Comparison of ENCODE assay signal across 11 cellular contexts in the genomic region with DNA sequence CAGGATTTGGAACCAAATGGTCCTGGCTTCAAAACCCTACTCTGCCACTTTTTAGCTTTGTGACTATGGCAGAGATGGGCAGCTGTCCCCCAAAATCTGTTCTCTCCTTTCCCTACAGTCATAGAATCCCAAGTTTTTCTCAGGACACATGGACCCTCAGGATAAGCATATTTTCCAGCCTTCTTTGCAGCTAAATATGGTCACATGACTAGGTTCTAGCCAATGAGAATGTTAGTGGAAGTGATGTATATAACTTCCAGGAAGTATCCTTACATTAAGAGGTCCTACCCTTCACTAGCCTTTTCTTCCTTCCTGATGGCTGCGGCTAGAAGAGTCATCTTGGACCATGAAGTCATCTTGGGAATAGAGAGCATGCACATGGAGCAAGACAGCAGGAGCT. TPM values are rescaled to one million over a fixed set of nuclear protein-coding genes. Genes with fewer than 3 reads are reported as not detected.
"Had no signal": no experiment of that assay in that cellular context is flagged by ENCODE, and none has a peak within 500 bp of the region (broad histone marks: within the 10 kb centered on the region; RNA-seq: fewer than 3 reads in every experiment).

No MANE protein-coding gene starts in this region.

- H3K9me3 ChIP-seq: HAP-1 had no signal

- H2AFZ ChIP-seq: GM23248 had no signal

- H3K4me2 ChIP-seq: KMS-11 had no signal

- H3K36me3 ChIP-seq: HAP-1 had no signal

- H3K27ac ChIP-seq: GM23248, HL-60, KMS-11 had no signal

- H3K9me3 Mint-ChIP-seq: HFFc6, IgD-negative memory B cell had no signal

- ATAC-seq: HCT116, HepG2 had no signal

- H3K4me3 ChIP-seq: GM23248, HAP-1 had no signal

- DNase-seq: GM23248, GOT3, H7, HFFc6, KBM-7 had no signal

- H3K4me3 Mint-ChIP-seq: HFFc6, IgD-negative memory B cell had no signal

- H3K9ac ChIP-seq: GM23248, KMS-11 had no signal

- FAIRE-seq: HepG2 had no signal

- H3K27ac Mint-ChIP-seq: HFFc6, IgD-negative memory B cell had no signal

RNA-seq across cellular contexts. Expression of a gene that starts 5.9 kb away (rescaled TPM):
- total RNA-seq: HFFc6 had no signal
- polyA plus RNA-seq: IgD-negative memory B cell had no signal
